In the genomic region with DNA sequence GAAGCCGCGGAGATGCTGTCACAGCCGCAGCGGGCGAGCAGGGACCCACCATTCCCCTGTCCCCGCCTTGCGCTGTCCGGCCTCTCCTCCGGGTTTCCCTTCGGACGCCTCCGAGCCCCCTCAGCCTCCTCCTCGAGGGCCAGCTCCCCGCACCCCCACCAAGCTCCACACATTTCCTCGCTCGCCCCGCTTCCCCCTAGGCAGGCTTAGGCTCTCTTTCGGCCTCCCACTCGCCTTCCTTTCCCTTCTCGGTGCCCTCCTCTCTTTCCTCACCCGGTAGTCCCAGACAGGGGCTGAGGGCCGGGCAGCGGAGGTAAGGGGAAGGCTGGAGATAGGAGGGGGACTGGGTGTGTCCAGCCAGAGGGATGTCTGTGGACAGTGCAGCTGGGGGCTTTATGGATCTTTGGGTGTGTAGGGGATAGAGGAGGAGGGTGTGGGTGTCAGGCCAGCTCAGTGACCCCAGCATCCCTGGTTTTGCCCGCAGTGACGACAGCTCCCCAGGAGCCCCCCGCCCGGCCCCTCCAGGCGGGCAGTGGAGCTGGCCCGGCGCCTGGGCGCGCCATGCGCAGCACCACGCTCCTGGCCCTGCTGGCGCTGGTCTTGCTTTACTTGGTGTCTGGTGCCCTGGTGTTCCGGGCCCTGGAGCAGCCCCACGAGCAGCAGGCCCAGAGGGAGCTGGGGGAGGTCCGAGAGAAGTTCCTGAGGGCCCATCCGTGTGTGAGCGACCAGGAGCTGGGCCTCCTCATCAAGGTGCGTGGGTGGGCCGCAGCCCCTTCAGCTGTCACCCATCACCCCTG, we compare ENCODE assay signal across 8 cellular contexts. TPM values are rescaled to one million over a fixed set of nuclear protein-coding genes. Genes with fewer than 3 reads are reported as not detected.
A peak's percentile ranks its signal among the peaks of the same experiment; 100 is the strongest.
DNase-seq lines count a peak whose midpoint lies in the region; ATAC-seq and TF ChIP-seq lines count a peak whose summit lies in the region.

No MANE protein-coding gene starts in this region.

- H3K4me1 ChIP-seq in heart left ventricle: peaks cover 0 to 20% (median 9%) of the 10 kb centered on the region in 12 donors
- peaks cover 13% of the 10 kb centered on the region for H3K4me1 ChIP-seq in mucosa of descending colon (ENCODE audit: low read depth)
- H3K4me1 ChIP-seq in upper lobe of right lung: no peaks in the 10 kb centered on the region

- H3K27ac ChIP-seq in heart left ventricle (no peak overlapping the region), upper lobe of right lung (no peak overlapping the region)

- no peak for TF ChIP-seq POLR2A in heart left ventricle (IDR thresholded peaks at IDR 0.05)

- H3K27me3 ChIP-seq in heart left ventricle: peaks cover 25 to 76% (median 59%) of the 10 kb centered on the region in 9 donors
- H3K27me3 ChIP-seq in upper lobe of right lung: peaks cover 59% of the 10 kb centered on the region

- H3K4me3 ChIP-seq in heart left ventricle (peak overlapping the region; percentile 23 to 52 (median 38)), cardiac fibroblast (replicated peaks in 1 of 2; ENCODE audit: low read depth in 2 of 2, low read length in 2 of 2) (peak overlapping the region; percentile 11 to 14), mucosa of descending colon (no peak overlapping the region), upper lobe of right lung (peak overlapping the region; percentile 36)

- peak in 1 of 4 donors; percentile 16 for ATAC-seq in heart left ventricle
- ATAC-seq in left cardiac atrium: no peak
- peak; percentile 18 for ATAC-seq in mucosa of descending colon
- peak; percentile 3 for ATAC-seq in upper lobe of right lung

- TF ChIP-seq CTCF in heart left ventricle (IDR thresholded peaks at IDR 0.05): no peak
- no peak for TF ChIP-seq CTCF in cardiac fibroblast (IDR thresholded peaks at IDR 0.05; ENCODE audit: low read depth, low read length)
- no peak for TF ChIP-seq CTCF in mucosa of descending colon (IDR thresholded peaks at IDR 0.05)
- no peak for TF ChIP-seq CTCF in upper lobe of right lung (IDR thresholded peaks at IDR 0.05)

- H3K36me3 ChIP-seq in heart left ventricle (no peaks in the 10 kb centered on the region), mucosa of descending colon (ENCODE audit: low read depth) (no peaks in the 10 kb centered on the region), upper lobe of right lung (no peaks in the 10 kb centered on the region)

- WGBS in heart left ventricle, 4 donors: 28 to 38% (median 32%) methylated on average over 35 to 42 of the region's 42 CpGs

- H3K9me3 ChIP-seq in heart left ventricle (no peaks in the 10 kb centered on the region), mucosa of descending colon (no peaks in the 10 kb centered on the region), upper lobe of right lung (no peaks in the 10 kb centered on the region)

- intact Hi-C loops in heart left ventricle (cut with DNase I) (no loop called here), left cardiac atrium (cut with DNase I) (no loop called here), mucosa of descending colon (cut with DNase I, micrococcal nuclease) (no loop called here), upper lobe of right lung (cut with DNase I) (no loop called here)

- DNase-seq in heart left ventricle (peak in 1 of 5 donors; percentile 15), left cardiac atrium (no peak), cardiac fibroblast (ENCODE audit: low read depth in 2 of 2) (no peak), mucosa of descending colon (no peak), upper lobe of right lung (no peak), midbrain (lab: John Stamatoyannopoulos, UW) (no peak), islet precursor cell (no peak), ureter (ENCODE audit: low spot score) (no peak)

RNA-seq across cellular contexts. Expression of a gene that starts 1.6 kb away (rescaled TPM):
- total RNA-seq in heart left ventricle: not detected
- not detected for polyA plus RNA-seq in heart left ventricle
- under 1 TPM in 1 of 2 donors, not detected in 1; 0.13 TPM for total RNA-seq in left cardiac atrium
- total RNA-seq in mucosa of descending colon: not detected
- not detected for total RNA-seq in upper lobe of right lung
- total RNA-seq in ureter: not detected

RNA-seq across cellular contexts. Expression of a gene that starts 7.0 kb away (rescaled TPM):
- 10 to 100 TPM; 24.3 to 48.3 (median 26.2) TPM for total RNA-seq in heart left ventricle
- polyA plus RNA-seq in heart left ventricle: 10 to 100 TPM; 20.2 to 44.0 TPM
- total RNA-seq in left cardiac atrium: 10 to 100 TPM; 31.6 to 32.6 TPM
- 10 to 100 TPM; 31.2 to 46.7 (median 40.6) TPM for total RNA-seq in mucosa of descending colon
- total RNA-seq in upper lobe of right lung: 38.6 TPM
- total RNA-seq in ureter: 31.0 TPM

RNA-seq across cellular contexts. Expression of a gene that starts 7.5 kb away (rescaled TPM):
- not detected for total RNA-seq in heart left ventricle
- polyA plus RNA-seq in heart left ventricle: not detected
- under 1 TPM in 1 of 2 donors, not detected in 1; 0.32 TPM for total RNA-seq in left cardiac atrium
- not detected for total RNA-seq in mucosa of descending colon
- total RNA-seq in upper lobe of right lung: not detected
- total RNA-seq in ureter: not detected

RNA-seq across cellular contexts. Expression of a gene that starts 8.2 kb away (rescaled TPM):
- total RNA-seq in heart left ventricle (100 to 1,000 TPM in 2 of 9 donors, 10 to 100 TPM in 7; 41.5 to 123 (median 49.9) TPM), left cardiac atrium (10 to 100 TPM; 68.9 to 96.3 TPM), mucosa of descending colon (10 to 100 TPM; 56.8 to 90.9 (median 75.4) TPM), upper lobe of right lung (58.9 TPM), ureter (43.0 TPM)
- polyA plus RNA-seq in heart left ventricle: 10 to 100 TPM; 76.9 to 94.6 TPM

RNA-seq across cellular contexts. Expression of a gene that starts 12.7 kb away (rescaled TPM):
- 100 to 1,000 TPM in 8 of 9 donors, 10 to 100 TPM in 1; 94.0 to 291 (median 145) TPM for total RNA-seq in heart left ventricle
- polyA plus RNA-seq in heart left ventricle: 100 to 1,000 TPM; 217 to 260 TPM
- 100 to 1,000 TPM; 147 to 150 TPM for total RNA-seq in left cardiac atrium
- 100 to 1,000 TPM; 126 to 204 (median 183) TPM for total RNA-seq in mucosa of descending colon
- total RNA-seq in upper lobe of right lung: 51.9 TPM
- total RNA-seq in ureter: 82.8 TPM

Comparison
In these comparisons a context has a peak if more than half of its experiments do, and no peak if none do; other contexts are left out.
1. ATAC-seq: peak in mucosa of descending colon (single experiment) and upper lobe of right lung (single experiment); none in left cardiac atrium (0 of 2).